1 cellular context compared by ENCODE assay signal in genomic region chr5:113156271-113156878, GRCh38.
TF ChIP-seq lines count a peak whose summit lies in the region.

No MANE protein-coding gene starts in this region.

TF ChIP-seq in IMR-90, 13 proteins besides CTCF, POLR2A, EP300 and RAD21 (continued from another document):
- no peak for TF ChIP-seq NFE2L2 (IDR thresholded peaks at IDR 0.05; ENCODE audit: low read depth, low read length)
- no peak for TF ChIP-seq ELK1 (IDR thresholded peaks at IDR 0.05; ENCODE audit: borderline replicate concordance, low read depth, low read length)
- TF ChIP-seq MAZ (IDR thresholded peaks at IDR 0.05; ENCODE audit: borderline replicate concordance, low read depth, low read length) = no peak
- no peak for TF ChIP-seq CHD1 (IDR thresholded peaks at IDR 0.05; ENCODE audit: low read depth, low read length)
- TF ChIP-seq MAFK (IDR thresholded peaks at IDR 0.05; ENCODE audit: low read depth, low read length) = no peak
